12 cellular contexts compared by ENCODE assay signal in genomic region chr19:3104708-3104983, GRCh38. TPM values are rescaled to one million over a fixed set of nuclear protein-coding genes. Genes with fewer than 3 reads are reported as not detected.
"Had no signal": no experiment of that assay in that cellular context is flagged by ENCODE, and none has a peak within 500 bp of the region (broad histone marks: within the 10 kb centered on the region; RNA-seq: fewer than 3 reads in every experiment).

No MANE protein-coding gene starts in this region.

- H3K4me3 ChIP-seq: coronary artery, gastrocnemius medialis, lung, mucosa of descending colon, pancreas, prostate gland, tibial nerve had no signal

- DNase-seq: T1000 had no signal

- H3K27me3 ChIP-seq: brain microvascular endothelial cell, dorsolateral prefrontal cortex, gastrocnemius medialis, pancreas, tibial nerve had no signal

- H3K27ac ChIP-seq: brain microvascular endothelial cell, coronary artery, neutrophil had no signal

- H3K4me1 ChIP-seq: prostate gland had no signal

- H3K9me3 ChIP-seq: gastrocnemius medialis, mucosa of descending colon, neutrophil, pancreas, prostate gland, tibial nerve had no signal

- H3K36me3 ChIP-seq: brain microvascular endothelial cell, gastrocnemius medialis, neutrophil, pancreas, prostate gland had no signal

RNA-seq across cellular contexts. Expression of gene GNA15, which starts 31.2 kb away (rescaled TPM):
- total RNA-seq: astrocyte had no signal
